In genomic region chr10:99993994-99994689, GRCh38 we compare ENCODE assay signal across 1 cellular context.
TF ChIP-seq lines count a peak whose summit lies in the region.

No MANE protein-coding gene starts in this region.

TF ChIP-seq in IMR-90, 13 proteins besides CTCF, POLR2A, EP300 and RAD21:
- TF ChIP-seq FOS (IDR thresholded peaks at IDR 0.05; ENCODE audit: low read depth, low read length): peak; percentile 21; the same call in 1 of the 2 replicates
- TF ChIP-seq BHLHE40 (IDR thresholded peaks at IDR 0.05; ENCODE audit: low read depth, low read length): peak; percentile 87
- TF ChIP-seq MAZ (IDR thresholded peaks at IDR 0.05; ENCODE audit: borderline replicate concordance, low read depth, low read length): no peak
- no peak for TF ChIP-seq NFE2L2 (IDR thresholded peaks at IDR 0.05; ENCODE audit: low read depth, low read length)
- TF ChIP-seq USF2 (IDR thresholded peaks at IDR 0.05; ENCODE audit: low read depth, low read length): peak; percentile 93
TF ChIP-seq in IMR-90: peak in this region for 3.
